ENCODE assay signal across 19 cellular contexts in the genomic region with DNA sequence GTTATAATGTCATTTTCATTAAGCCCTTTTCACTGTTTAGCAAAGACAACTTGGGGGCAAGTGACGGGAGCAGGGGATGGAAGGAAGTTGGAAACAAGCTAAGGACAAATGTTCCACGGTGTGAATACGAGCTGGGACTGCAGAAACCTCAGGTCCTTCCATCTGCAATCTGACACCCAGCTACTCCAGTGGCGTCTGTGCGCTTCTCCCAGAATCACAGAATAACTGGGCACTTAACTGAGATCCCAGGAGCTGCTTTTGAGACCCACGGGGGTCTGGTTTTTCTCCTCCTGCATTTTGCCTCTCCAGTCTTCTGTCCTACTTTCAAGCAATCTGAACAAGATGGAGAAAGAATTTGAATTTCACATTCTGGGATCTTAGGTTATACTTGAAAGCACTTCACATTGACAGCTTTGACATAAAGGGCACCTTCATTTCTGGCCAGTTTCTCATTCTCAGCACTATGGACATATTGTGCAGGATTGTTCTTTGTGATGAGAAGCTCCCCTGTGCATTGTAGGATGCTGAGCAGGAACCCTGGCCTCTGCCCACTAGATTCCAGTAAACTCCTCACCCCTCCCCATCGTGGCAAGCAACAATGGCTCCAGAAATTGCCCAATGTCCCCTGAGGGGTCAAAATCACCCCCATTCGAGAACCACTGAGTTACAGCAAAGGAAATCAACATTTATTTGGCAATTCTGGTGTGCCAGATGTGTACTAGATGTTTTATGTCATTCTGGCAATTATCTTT.
DNase-seq lines count a peak whose midpoint lies in the region; ATAC-seq, FAIRE-seq and TF ChIP-seq lines count a peak whose summit lies in the region.
"Had no signal": no experiment of that assay in that cellular context is flagged by ENCODE, and none has a peak within 500 bp of the region (broad histone marks: within the 10 kb centered on the region; RNA-seq: fewer than 3 reads in every experiment).

No MANE protein-coding gene starts in this region.

- no peak for TF ChIP-seq CTCF in liver (IDR thresholded peaks at IDR 0.05; ENCODE audit: low read depth, low read length, missing input control)
- no peak for TF ChIP-seq CTCF in HepG2 (CRISPR knock-in tag; IDR thresholded peaks at IDR 0.05)
- no peak for TF ChIP-seq CTCF in fibroblast of villous mesenchyme (IDR thresholded peaks at IDR 0.05; ENCODE audit: insufficient read depth, low read depth, low read length)

- in situ Hi-C loops in HepG2 (cut with HindIII; ENCODE audit: extremely low pct_ligation_motif_present, low pct_unique_long_range_greater_than_20kb) (no loop called here), ACHN (cut with HindIII; ENCODE audit: low pct_ligation_motif_present, low pct_unique_long_range_greater_than_20kb, low sequenced_read_pairs) (no loop called here)

- no peak for TF ChIP-seq RAD21 in liver (IDR thresholded peaks at IDR 0.05)
- no peak for TF ChIP-seq RAD21 in HepG2 (CRISPR knock-in tag; IDR thresholded peaks at IDR 0.05)

- intact Hi-C loops in HepG2 (cut with micrococcal nuclease; ENCODE audit: unreplicated experiment), result no loop called here

- 50% methylated on average over 8 of the region's 8 CpGs for WGBS in liver
- 5% methylated on average over 8 of the region's 8 CpGs for WGBS in HepG2 (ENCODE audit: low lambda C conversion rate)

- ATAC-seq in HepG2, result no peak
- ATAC-seq: activated T-helper 17 cell treated with anti-CD3 and anti-CD28 coated beads, Interleukin-2, amount 50 U/mL, for 72 hours; gastrocnemius medialis had no signal

- H3K36me3 ChIP-seq in liver (ENCODE audit: control insufficient read depth in 4 of 4, insufficient read depth in 3 of 4, low read depth in 1 of 4, low read length in 3 of 4), result no peaks in the 10 kb centered on the region
- no peaks in the 10 kb centered on the region for H3K36me3 ChIP-seq in HepG2 (replicated peaks in 1 of 2; ENCODE audit: control insufficient read depth in 1 of 2, insufficient read depth in 2 of 2, low read length in 2 of 2)
- no peaks in the 10 kb centered on the region for H3K36me3 ChIP-seq in muscle layer of colon (ENCODE audit: insufficient read depth, low read length)
- H3K36me3 ChIP-seq: gastrocnemius medialis had no signal

- peak overlapping the region; percentile 4 to 56 (median 17) for H3K4me3 ChIP-seq in liver (ENCODE audit: low read depth in 1 of 3, low read length in 3 of 3)
- no peak overlapping the region for H3K4me3 ChIP-seq in HepG2 (replicated peaks in 1 of 3; ENCODE audit: insufficient read depth in 1 of 3, low read depth in 2 of 3, low read length in 3 of 3)
- H3K4me3 ChIP-seq in fibroblast of villous mesenchyme (ENCODE audit: low read depth, low read length), result peak overlapping the region; percentile 18
- peak overlapping the region in 1 of 2 donors; percentile 36 for H3K4me3 ChIP-seq in muscle layer of colon (ENCODE audit: low read depth in 1 of 2, low read length in 2 of 2)
- H3K4me3 ChIP-seq: gastrocnemius medialis had no signal

- no peak for DNase-seq in HepG2 (ENCODE audit: low spot score)
- DNase-seq in fibroblast of villous mesenchyme (ENCODE audit: low read depth), result no peak
- no peak for DNase-seq in NCI-H2196 (lab: John Stamatoyannopoulos, UW; ENCODE audit: unreplicated experiment)
- no peak for DNase-seq in activated T-cell treated with anti-CD3 and anti-CD28 coated beads, Interleukin-2, amount 50 U/mL, for 1 hour
- no peak for DNase-seq in ACHN
- no peak for DNase-seq in midbrain (lab: John Stamatoyannopoulos, UW)
- DNase-seq: activated CD4-positive, alpha-beta memory T cell treated with anti-CD3 and anti-CD28 coated beads, Interleukin-2, amount 10 ng/mL, durations not matched to agents 7 days and 5 days; gastrocnemius medialis; HFFc6; KBM-7; NCI-H1092 treated with DMSO at 0.1 percent for 48 hours; NCI-H345; posterior cingulate gyrus; SK-N-SH; substantia nigra had no signal

- no peak overlapping the region for H2AFZ ChIP-seq in HepG2 (ENCODE audit: low read length)

- no peak overlapping the region for H3K4me2 ChIP-seq in HepG2 (ENCODE audit: low read depth, low read length)
- H3K4me2 ChIP-seq: SK-N-SH had no signal

- H3K27ac ChIP-seq in liver (ENCODE audit: low read depth in 1 of 2, low read length in 2 of 2) (peak overlapping the region; percentile 18 to 38), HepG2 (ENCODE audit: extremely low read length, insufficient read depth, low read length) (no peak overlapping the region), muscle layer of colon (ENCODE audit: low read depth, low read length) (peak overlapping the region; percentile 38)
- H3K27ac ChIP-seq: gastrocnemius medialis had no signal

- POLR2A ChIA-PET in HepG2 (lab: Yijun Ruan, JAX), result no interaction called here

- no peaks in the 10 kb centered on the region for H4K20me1 ChIP-seq in HepG2 (ENCODE audit: insufficient read depth, low read length)

- no peaks in the 10 kb centered on the region for H3K79me2 ChIP-seq in HepG2 (ENCODE audit: insufficient read depth, low read length)

- H3K9ac ChIP-seq in liver (ENCODE audit: low read depth in 1 of 2, low read length in 2 of 2), result peak overlapping the region in 1 of 2 donors; percentile 7
- no peak overlapping the region for H3K9ac ChIP-seq in HepG2 (ENCODE audit: insufficient read depth, low read depth, low read length)
- no peak overlapping the region for H3K9ac ChIP-seq in muscle layer of colon (ENCODE audit: low read length)
- H3K9ac ChIP-seq: SK-N-SH had no signal

- CTCF ChIA-PET in HepG2 (lab: Yijun Ruan, JAX; ENCODE audit: low intra/inter-chr PET ratio, low total read pairs), result no interaction called here

- TF ChIP-seq EP300 in HepG2 (IDR thresholded peaks at IDR 0.05; ENCODE audit: low read depth in 2 of 2, low read length in 2 of 2), result no peak
- TF ChIP-seq EP300 in HepG2 (CRISPR knock-in tag; IDR thresholded peaks at IDR 0.05; ENCODE audit: borderline replicate concordance), result no peak

- FAIRE-seq in HepG2 (lab: Jason Lieb, UNC), result no peak
- FAIRE-seq: G401.6 had no signal

- peaks cover 3 to 29% (median 19%) of the 10 kb centered on the region in 4 donors for H3K4me1 ChIP-seq in liver (ENCODE audit: control insufficient read depth in 4 of 4, insufficient read depth in 4 of 4, low read length in 3 of 4)
- H3K4me1 ChIP-seq in HepG2 (ENCODE audit: insufficient read depth, low read length), result no peaks in the 10 kb centered on the region
- peaks cover 12% of the 10 kb centered on the region for H3K4me1 ChIP-seq in muscle layer of colon (ENCODE audit: insufficient read depth, low read length)
- H3K4me1 ChIP-seq: gastrocnemius medialis had no signal

- no peaks in the 10 kb centered on the region for H3K9me3 ChIP-seq in liver (ENCODE audit: control insufficient read depth in 4 of 4, low read length in 3 of 4)
- H3K9me3 ChIP-seq in HepG2 (ENCODE audit: low read length), result no peaks in the 10 kb centered on the region
- H3K9me3 ChIP-seq in muscle layer of colon (ENCODE audit: low read length), result no peaks in the 10 kb centered on the region
- H3K9me3 ChIP-seq: gastrocnemius medialis, SK-N-SH had no signal

- H3K27me3 ChIP-seq in liver (ENCODE audit: control insufficient read depth in 4 of 4, insufficient read depth in 4 of 4, low read length in 3 of 4) (no peaks in the 10 kb centered on the region), HepG2 (ENCODE audit: control insufficient read depth in 1 of 2, insufficient read depth in 2 of 2, low read length in 2 of 2) (no peaks in the 10 kb centered on the region; a peak in 2 of 5 replicates), muscle layer of colon (ENCODE audit: control insufficient read depth in 1 of 2, insufficient read depth in 2 of 2, low read length in 2 of 2) (no peaks in the 10 kb centered on the region)
- H3K27me3 ChIP-seq: gastrocnemius medialis had no signal

- TF ChIP-seq POLR2A in HepG2 (IDR thresholded peaks at IDR 0.05; ENCODE audit: insufficient read depth in 1 of 2, low read depth in 2 of 2, low read length in 2 of 2), result no peak

- no TSS peak for BruUV-seq in HepG2 (replicated peaks; lab: Mats Ljungman, UMichigan)

TF ChIP-seq in liver, 16 proteins besides CTCF, POLR2A, EP300 and RAD21:
- no peak for TF ChIP-seq TAF1 (conservative IDR thresholded peaks at IDR 0.05)
- TF ChIP-seq HNF4G (IDR thresholded peaks at IDR 0.05), result no peak
- TF ChIP-seq RXRA (IDR thresholded peaks at IDR 0.05), result no peak

TF ChIP-seq in HepG2, 621 proteins besides CTCF, POLR2A, EP300 and RAD21 (continues in another document):
- TF ChIP-seq MED8 (CRISPR knock-in tag; IDR thresholded peaks at IDR 0.05; ENCODE audit: insufficient replicate concordance) (no peak), SATB2 (CRISPR knock-in tag; IDR thresholded peaks at IDR 0.05) (no peak), TBX2 (CRISPR knock-in tag; IDR thresholded peaks at IDR 0.05; ENCODE audit: borderline replicate concordance) (no peak), TBL1XR1 (IDR thresholded peaks at IDR 0.05; ENCODE audit: borderline replicate concordance, low read length, partially characterized antibody) (no peak), HNRNPH1 (optimal IDR thresholded peaks at IDR 0.05; ENCODE audit: low read depth, low read length) (no peak), ZNF282 (IDR thresholded peaks at IDR 0.05; ENCODE audit: partially characterized antibody) (no peak), ZNF564 (CRISPR knock-in tag; IDR thresholded peaks at IDR 0.05) (no peak), HNF4A (CRISPR knock-in tag; IDR thresholded peaks at IDR 0.05) (no peak), ZNF224 (CRISPR knock-in tag; IDR thresholded peaks at IDR 0.05) (no peak), U2AF2 (IDR thresholded peaks at IDR 0.05; ENCODE audit: low read depth, low read length) (no peak), CENPX (CRISPR knock-in tag; IDR thresholded peaks at IDR 0.05) (no peak), SOX5 (CRISPR knock-in tag; IDR thresholded peaks at IDR 0.05; ENCODE audit: borderline replicate concordance) (no peak), MTF1 (CRISPR knock-in tag; IDR thresholded peaks at IDR 0.05) (no peak), ZSCAN25 (CRISPR knock-in tag; IDR thresholded peaks at IDR 0.05) (no peak), ZBTB42 (CRISPR knock-in tag; IDR thresholded peaks at IDR 0.05) (no peak), ZNF30 (CRISPR knock-in tag; IDR thresholded peaks at IDR 0.05) (no peak), NFIC (IDR thresholded peaks at IDR 0.05; ENCODE audit: low read length) (no peak)
- TF ChIP-seq, protein P1, sequence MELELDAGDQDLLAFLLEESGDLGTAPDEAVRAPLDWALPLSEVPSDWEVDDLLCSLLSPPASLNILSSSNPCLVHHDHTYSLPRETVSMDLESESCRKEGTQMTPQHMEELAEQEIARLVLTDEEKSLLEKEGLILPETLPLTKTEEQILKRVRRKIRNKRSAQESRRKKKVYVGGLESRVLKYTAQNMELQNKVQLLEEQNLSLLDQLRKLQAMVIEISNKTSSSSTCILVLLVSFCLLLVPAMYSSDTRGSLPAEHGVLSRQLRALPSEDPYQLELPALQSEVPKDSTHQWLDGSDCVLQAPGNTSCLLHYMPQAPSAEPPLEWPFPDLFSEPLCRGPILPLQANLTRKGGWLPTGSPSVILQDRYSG (CRISPR knock-in tag; IDR thresholded peaks at IDR 0.05), result no peak

Comparison
In these comparisons a context has a peak if more than half of its experiments do, and no peak if none do; other contexts are left out.
1. H3K4me3 ChIP-seq: peak in liver (3 of 3) and fibroblast of villous mesenchyme (single experiment); none in HepG2 (0 of 3).